ENCODE assay signal across 21 cellular contexts in genomic region chr3:173826416-173826815, GRCh38.
DNase-seq lines count a peak whose midpoint lies in the region; ATAC-seq and TF ChIP-seq lines count a peak whose summit lies in the region.
"Had no signal": no experiment of that assay in that cellular context is flagged by ENCODE, and none has a peak within 500 bp of the region (broad histone marks: within the 10 kb centered on the region; RNA-seq: fewer than 3 reads in every experiment).

No MANE protein-coding gene starts in this region.

- ATAC-seq in GM23338 (no peak), HG03280 (IDR thresholded peaks at IDR 0.05; ENCODE audit: unreplicated experiment) (no peak), HG03175 (IDR thresholded peaks at IDR 0.05; ENCODE audit: unreplicated experiment) (no peak)
- ATAC-seq: HCT116 had no signal

- H3K4me1 ChIP-seq in GM23338 (ENCODE audit: insufficient read depth) (peaks cover 15% of the 10 kb centered on the region), smooth muscle cell (ENCODE audit: low read depth) (peaks cover 9% of the 10 kb centered on the region)
- H3K4me1 ChIP-seq: BLaER1 treated with 17β-estradiol and CSF1 and Interleukin-3, amounts not matched to agents 10 nM and 100 nM; Peyer's patch had no signal

- no peaks in the 10 kb centered on the region for H3F3A ChIP-seq in GM23338 (replicated peaks; ENCODE audit: low read depth)
- no peaks in the 10 kb centered on the region for H3F3A ChIP-seq in smooth muscle cell (ENCODE audit: low read depth)

- H3K36me3 ChIP-seq in GM23338 (ENCODE audit: insufficient read depth) (no peaks in the 10 kb centered on the region), smooth muscle cell (ENCODE audit: low read depth) (no peaks in the 10 kb centered on the region)
- H3K36me3 ChIP-seq: BLaER1 treated with 17β-estradiol and CSF1 and Interleukin-3, amounts not matched to agents 10 nM and 100 nM; Peyer's patch had no signal

- H3K27me3 ChIP-seq in GM23338 (ENCODE audit: insufficient read depth) (no peaks in the 10 kb centered on the region), dorsolateral prefrontal cortex (no peaks in the 10 kb centered on the region), smooth muscle cell (ENCODE audit: low read depth) (no peaks in the 10 kb centered on the region)
- H3K27me3 ChIP-seq: BLaER1 treated with 17β-estradiol and CSF1 and Interleukin-3, amounts not matched to agents 10 nM and 100 nM; Peyer's patch had no signal

- no peaks in the 10 kb centered on the region; the same call in 2 of the 3 replicates for H3K9me3 Mint-ChIP-seq in GM23338

- no peaks in the 10 kb centered on the region for H3K9me3 ChIP-seq in smooth muscle cell (replicated peaks; ENCODE audit: low read depth)
- H3K9me3 ChIP-seq: BLaER1 treated with 17β-estradiol and CSF1 and Interleukin-3, amounts not matched to agents 10 nM and 100 nM; Peyer's patch had no signal

- no peak overlapping the region for H3K27ac ChIP-seq in GM23338 (ENCODE audit: low read depth)
- peak overlapping the region in 32 of 59 donors; percentile 2 to 65 (median 31) for H3K27ac ChIP-seq in dorsolateral prefrontal cortex
- H3K27ac ChIP-seq in smooth muscle cell (ENCODE audit: low read depth), result no peak overlapping the region
- H3K27ac ChIP-seq: BLaER1 treated with 17β-estradiol and CSF1 and Interleukin-3, amounts not matched to agents 10 nM and 100 nM; Peyer's patch had no signal

- no peak overlapping the region for H3K4me3 Mint-ChIP-seq in GM23338
- H3K4me3 Mint-ChIP-seq: CD4-positive, alpha-beta memory T cell had no signal

- H3K79me2 ChIP-seq in GM23338 (replicated peaks; ENCODE audit: insufficient read depth), result no peaks in the 10 kb centered on the region
- no peaks in the 10 kb centered on the region for H3K79me2 ChIP-seq in smooth muscle cell (ENCODE audit: low read depth)

- H3K4me1 Mint-ChIP-seq in GM23338, result peaks cover 10% of the 10 kb centered on the region; the same call in 2 of the 3 replicates
- H3K4me1 Mint-ChIP-seq: CD4-positive, alpha-beta memory T cell had no signal

- no peaks in the 10 kb centered on the region for H3K27me3 Mint-ChIP-seq in GM23338 (ENCODE audit: insufficient read depth, low read depth, poor library complexity)
- H3K27me3 Mint-ChIP-seq: CD4-positive, alpha-beta memory T cell had no signal

- H2AFZ ChIP-seq in GM23338, result no peak overlapping the region
- no peak overlapping the region for H2AFZ ChIP-seq in smooth muscle cell (ENCODE audit: low read depth)

- no peak for DNase-seq in GM23338 (ENCODE audit: low spot score)
- DNase-seq in M059J (ENCODE audit: low read depth), result peak; percentile 18
- no peak for DNase-seq in dorsolateral prefrontal cortex
- no peak for DNase-seq in smooth muscle cell (lab: John Stamatoyannopoulos, UW; ENCODE audit: unreplicated experiment)
- DNase-seq in NCI-H1092 treated with DMSO at 0.1 percent for 48 hours (lab: John Stamatoyannopoulos, UW), result no peak
- DNase-seq: CD4-positive, alpha-beta memory T cell; DND-41; GOT3; Kasumi-1; NCI-H1092; NCI-H1436 treated with DMSO at 0.1 percent for 48 hours; NCI-H2029; NCI-H345; NCI-H524; NCI-H774; NK-92 treated with Interleukin-12 subunit alpha and Interleukin-12 subunit beta, amount 100 ng/mL, for 24 hours; Peyer's patch had no signal

- H4K20me1 ChIP-seq in GM23338 (replicated peaks; ENCODE audit: insufficient read depth) (no peaks in the 10 kb centered on the region), smooth muscle cell (ENCODE audit: low read depth) (no peaks in the 10 kb centered on the region)
- H4K20me1 ChIP-seq: BLaER1 treated with 17β-estradiol and CSF1 and Interleukin-3, amounts not matched to agents 10 nM and 100 nM had no signal

- WGBS in smooth muscle cell (ENCODE audit: low lambda C conversion rate), result 65% methylated on average over 6 of the region's 6 CpGs

- H3K36me3 Mint-ChIP-seq in GM23338 (ENCODE audit: low read depth), result no peaks in the 10 kb centered on the region
- H3K36me3 Mint-ChIP-seq: CD4-positive, alpha-beta memory T cell had no signal

- no peak overlapping the region for H3K9ac ChIP-seq in smooth muscle cell (ENCODE audit: low read depth)
- H3K9ac ChIP-seq: BLaER1 treated with 17β-estradiol and CSF1 and Interleukin-3, amounts not matched to agents 10 nM and 100 nM had no signal

- H3K4me3 ChIP-seq in GM23338 (no peak overlapping the region), dorsolateral prefrontal cortex (no peak overlapping the region), smooth muscle cell (no peak overlapping the region)
- H3K4me3 ChIP-seq: BLaER1 treated with 17β-estradiol and CSF1 and Interleukin-3, amounts not matched to agents 10 nM and 100 nM; Peyer's patch had no signal

- peaks cover 3% of the 10 kb centered on the region; the same call in 1 of the 2 replicates for H3K9me2 ChIP-seq in GM23338 (ENCODE audit: insufficient read depth)

- TF ChIP-seq CTCF in GM23338 (conservative IDR thresholded peaks at IDR 0.05; ENCODE audit: low read depth in 2 of 2) (no peak), dorsolateral prefrontal cortex (IDR thresholded peaks at IDR 0.05 in 54 of 56, conservative IDR thresholded peaks at IDR 0.05 in 2 of 56; ENCODE audit: low read depth in 1 of 56, partially characterized antibody in 56 of 56) (no peak), smooth muscle cell (IDR thresholded peaks at IDR 0.05; ENCODE audit: borderline replicate concordance, insufficient read depth, poor library complexity, severe bottlenecking) (no peak)

- intact Hi-C loops in dorsolateral prefrontal cortex (cut with DNase I), result no loop called here

- peak overlapping the region; percentile 27; the same call in 1 of the 2 replicates for H3K27ac Mint-ChIP-seq in GM23338
- H3K27ac Mint-ChIP-seq: CD4-positive, alpha-beta memory T cell had no signal

- no peak overlapping the region for H3K4me2 ChIP-seq in GM23338
- peak overlapping the region; percentile 52 for H3K4me2 ChIP-seq in smooth muscle cell
- H3K4me2 ChIP-seq: BLaER1 treated with 17β-estradiol and CSF1 and Interleukin-3, amounts not matched to agents 10 nM and 100 nM had no signal

TF ChIP-seq in GM23338, 12 proteins besides CTCF, POLR2A, EP300 and RAD21:
- no peak for TF ChIP-seq POLR2AphosphoS5 (IDR thresholded peaks at IDR 0.05; ENCODE audit: low read depth)
- no peak for TF ChIP-seq ZNF331 (CRISPR knock-in tag; IDR thresholded peaks at IDR 0.05; ENCODE audit: low read depth)
- no peak for TF ChIP-seq ETS1 (IDR thresholded peaks at IDR 0.05)
- no peak for TF ChIP-seq JUNB (IDR thresholded peaks at IDR 0.05; ENCODE audit: unreplicated experiment)
- TF ChIP-seq EZH2 (IDR thresholded peaks at IDR 0.05; ENCODE audit: low read depth, unreplicated experiment), result no peak
TF ChIP-seq in GM23338: peak in this region for 0.

Comparison
In these comparisons a context has a peak if more than half of its experiments do, and no peak if none do; other contexts are left out.
1. H3K27ac ChIP-seq: peak in dorsolateral prefrontal cortex (32 of 59); none in GM23338 (single experiment) and smooth muscle cell (single experiment).